Comparison of ENCODE assay signal across 8 cellular contexts in the genomic region with DNA sequence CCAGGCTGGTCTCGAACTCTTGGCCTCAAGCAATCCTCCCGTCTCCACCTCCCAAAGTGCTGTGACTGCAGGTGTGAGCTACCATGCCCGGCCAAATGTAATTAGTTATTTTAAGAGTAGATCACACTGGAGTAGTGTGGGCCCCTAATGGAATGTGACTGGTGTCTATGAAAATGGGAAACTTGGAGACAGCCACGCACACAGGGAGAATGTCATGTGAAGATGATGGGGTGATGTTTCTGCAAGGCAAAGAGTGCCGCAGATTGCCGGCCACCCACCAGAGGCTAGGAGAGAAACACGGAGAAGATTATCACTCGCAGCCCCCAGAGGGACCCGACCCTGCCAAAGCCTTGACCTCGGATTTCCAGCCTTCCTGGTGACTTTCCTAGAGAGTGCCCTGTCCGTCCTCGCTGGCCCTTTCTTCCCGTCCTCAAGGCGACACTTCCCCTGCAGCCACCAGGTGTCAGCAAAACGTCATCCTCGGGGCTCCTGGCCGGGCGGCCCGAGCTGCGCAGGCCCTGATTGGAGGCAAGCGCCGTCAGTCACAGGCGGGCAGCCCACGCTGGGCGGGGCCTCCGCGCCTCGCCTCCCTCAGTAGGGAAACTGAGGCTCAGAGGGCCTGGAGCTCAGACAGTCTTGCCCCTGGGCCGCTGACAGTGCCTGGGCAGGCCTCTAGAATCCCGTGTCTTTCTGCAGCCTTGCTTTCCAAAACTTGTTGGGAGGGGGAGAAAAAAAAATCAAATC. TPM values are rescaled to one million over a fixed set of nuclear protein-coding genes. Genes with fewer than 3 reads are reported as not detected.
DNase-seq lines count a peak whose midpoint lies in the region; ATAC-seq lines count a peak whose summit lies in the region.

No MANE protein-coding gene starts in this region.

- peak overlapping the region; percentile 62 for H3K4me3 Mint-ChIP-seq in activated naive CD8-positive, alpha-beta T cell

- ATAC-seq in Right ventricle myocardium inferior: peak; percentile 87
- ATAC-seq in HG03520 (IDR thresholded peaks at IDR 0.05; ENCODE audit: unreplicated experiment): no peak

- H3K27ac Mint-ChIP-seq in activated naive CD8-positive, alpha-beta T cell: no peak overlapping the region

- H3K4me1 Mint-ChIP-seq in activated naive CD8-positive, alpha-beta T cell (ENCODE audit: low read depth): peaks cover 6% of the 10 kb centered on the region

- DNase-seq in SIG-M5 treated with dmso at 0.1 percent for 504 hours (lab: John Stamatoyannopoulos, UW; ENCODE audit: unreplicated experiment) (peak; percentile 37), SIG-M5 (lab: John Stamatoyannopoulos, UW) (no peak), M059J (ENCODE audit: low read depth) (peak; percentile 68), SK-N-DZ (ENCODE audit: low spot score) (peak; percentile 86), Right ventricle myocardium inferior (ENCODE audit: missing footprints) (peak; percentile 80), posterior vena cava (ENCODE audit: low spot score) (peak; percentile 87)

- no peaks in the 10 kb centered on the region for H3K9me3 Mint-ChIP-seq in activated naive CD8-positive, alpha-beta T cell (ENCODE audit: low read depth)

- intact Hi-C loops in Right ventricle myocardium inferior (cut with DNase I) (no loop called here), posterior vena cava (cut with DNase I) (no loop called here)

- peaks cover 27% of the 10 kb centered on the region for H3K27me3 Mint-ChIP-seq in activated naive CD8-positive, alpha-beta T cell

- no peaks in the 10 kb centered on the region for H3K36me3 Mint-ChIP-seq in activated naive CD8-positive, alpha-beta T cell

RNA-seq across cellular contexts. Expression of a gene that starts 16.3 kb away (rescaled TPM):
- 0.30 TPM in 1 of 2 replicates, not detected in the other for total RNA-seq in M059J (2014; rRNA removed; shearing (Covaris generic))
- polyA plus RNA-seq in SK-N-DZ (2014; cell fraction: cytosol; rRNA removed): not detected in 2 replicates
- polyA plus RNA-seq in SK-N-DZ (2014; cell fraction: nucleus; rRNA removed): 0.53 TPM in 1 of 2 replicates, not detected in the other
- not detected for total RNA-seq in Right ventricle myocardium inferior
- total RNA-seq in posterior vena cava: not detected

RNA-seq across cellular contexts. Expression of a gene that starts 36.1 kb away (rescaled TPM):
- total RNA-seq in M059J (2014; rRNA removed; shearing (Covaris generic)): not detected in 2 replicates
- polyA plus RNA-seq in SK-N-DZ (2014; cell fraction: cytosol; rRNA removed): not detected in 2 replicates
- not detected in 2 replicates for polyA plus RNA-seq in SK-N-DZ (2014; cell fraction: nucleus; rRNA removed)
- total RNA-seq in Right ventricle myocardium inferior: not detected
- not detected for total RNA-seq in posterior vena cava
